In genomic region chr6:117167520-117168271, GRCh38 we compare ENCODE assay signal across 10 cellular contexts.
DNase-seq lines count a peak whose midpoint lies in the region; ATAC-seq and TF ChIP-seq lines count a peak whose summit lies in the region.
"Had no signal": no experiment of that assay in that cellular context is flagged by ENCODE, and none has a peak within 500 bp of the region (broad histone marks: within the 10 kb centered on the region; RNA-seq: fewer than 3 reads in every experiment).

No MANE protein-coding gene starts in this region.

- DNase-seq in GM23338 (ENCODE audit: low spot score): peak; percentile 48
- DNase-seq in OCI-M1 (lab: John Stamatoyannopoulos, UW): peak; percentile 13
- peak; percentile 68 for DNase-seq in epithelial cell of proximal tubule (ENCODE audit: low read depth)
- DNase-seq in retinal pigment epithelial cell (ENCODE audit: low read depth): peak; percentile 56
- no peak for DNase-seq in NCI-H1436 treated with DMSO at 0.1 percent for 48 hours (lab: John Stamatoyannopoulos, UW)
- DNase-seq in CD8-positive, alpha-beta memory T cell: no peak
- no peak for DNase-seq in NCI-H2107 (lab: John Stamatoyannopoulos, UW)
- DNase-seq: glutamatergic neuron, natural killer cell had no signal

- POLR2A ChIA-PET in CD8-positive, alpha-beta memory T cell (lab: Charles Lee): no interaction called here

- no peaks in the 10 kb centered on the region for H3K4me1 ChIP-seq in GM23338 (ENCODE audit: insufficient read depth)
- H3K4me1 ChIP-seq in CD8-positive, alpha-beta memory T cell (ENCODE audit: insufficient read depth, low read length): no peaks in the 10 kb centered on the region

- no peak overlapping the region for H3K4me3 ChIP-seq in GM23338
- H3K4me3 ChIP-seq in epithelial cell of proximal tubule (ENCODE audit: low read depth, low read length): no peak overlapping the region
- no peak overlapping the region for H3K4me3 ChIP-seq in retinal pigment epithelial cell (ENCODE audit: low read length)
- no peak overlapping the region for H3K4me3 ChIP-seq in CD8-positive, alpha-beta memory T cell (ENCODE audit: low read length)

- peaks cover 1% of the 10 kb centered on the region for H3K27me3 Mint-ChIP-seq in GM23338 (ENCODE audit: insufficient read depth, low read depth, poor library complexity)
- H3K27me3 Mint-ChIP-seq in CD8-positive, alpha-beta memory T cell: no peaks in the 10 kb centered on the region

- no peaks in the 10 kb centered on the region for H3F3A ChIP-seq in GM23338 (replicated peaks; ENCODE audit: low read depth)

- H3K36me3 Mint-ChIP-seq in GM23338 (ENCODE audit: low read depth): no peaks in the 10 kb centered on the region
- H3K36me3 Mint-ChIP-seq in CD8-positive, alpha-beta memory T cell: no peaks in the 10 kb centered on the region
- H3K36me3 Mint-ChIP-seq: natural killer cell had no signal

- H3K27me3 ChIP-seq in GM23338 (ENCODE audit: insufficient read depth): no peaks in the 10 kb centered on the region
- H3K27me3 ChIP-seq in CD8-positive, alpha-beta memory T cell (ENCODE audit: insufficient read depth, low read length, poor library complexity, severe bottlenecking): no peaks in the 10 kb centered on the region

- H3K4me1 Mint-ChIP-seq in GM23338: peaks cover 3% of the 10 kb centered on the region; the same call in 1 of the 3 replicates
- no peaks in the 10 kb centered on the region for H3K4me1 Mint-ChIP-seq in CD8-positive, alpha-beta memory T cell
- H3K4me1 Mint-ChIP-seq: natural killer cell had no signal

- H4K20me1 ChIP-seq in GM23338 (replicated peaks; ENCODE audit: insufficient read depth): no peaks in the 10 kb centered on the region

- no peak overlapping the region for H3K27ac Mint-ChIP-seq in GM23338
- H3K27ac Mint-ChIP-seq in CD8-positive, alpha-beta memory T cell: no peak overlapping the region
- H3K27ac Mint-ChIP-seq: natural killer cell had no signal

- CTCF ChIA-PET in CD8-positive, alpha-beta memory T cell (lab: Charles Lee): interaction anchor here (1.8 kb wide), 1 partner anchor 9 kb away, joined by 5 read pairs; no protein-coding TSS in a partner anchor

- TF ChIP-seq CTCF in GM23338 (conservative IDR thresholded peaks at IDR 0.05; ENCODE audit: low read depth in 2 of 2) (peak; percentile 35 to 53), epithelial cell of proximal tubule (conservative IDR thresholded peaks at IDR 0.05; ENCODE audit: low read depth, low read length) (peak; percentile 28), retinal pigment epithelial cell (conservative IDR thresholded peaks at IDR 0.05; ENCODE audit: low read depth, low read length) (peak; percentile 27)

- no peaks in the 10 kb centered on the region for H3K9me3 ChIP-seq in CD8-positive, alpha-beta memory T cell (ENCODE audit: low read length)

- H2AFZ ChIP-seq in GM23338: peak overlapping the region; percentile 85; the same call in 1 of the 2 replicates

- H3K4me3 Mint-ChIP-seq in GM23338: no peak overlapping the region
- no peak overlapping the region for H3K4me3 Mint-ChIP-seq in CD8-positive, alpha-beta memory T cell
- H3K4me3 Mint-ChIP-seq: natural killer cell had no signal

- ATAC-seq in GM23338 (peak; percentile 82), HG03159 (IDR thresholded peaks at IDR 0.05; ENCODE audit: unreplicated experiment) (no peak)
- ATAC-seq: natural killer cell had no signal

- H3K36me3 ChIP-seq in GM23338 (ENCODE audit: insufficient read depth): no peaks in the 10 kb centered on the region
- H3K36me3 ChIP-seq in CD8-positive, alpha-beta memory T cell (ENCODE audit: insufficient read depth, low read length): no peaks in the 10 kb centered on the region

- H3K4me2 ChIP-seq in GM23338: no peak overlapping the region

- no peaks in the 10 kb centered on the region for H3K9me2 ChIP-seq in GM23338 (ENCODE audit: insufficient read depth)

- H3K9me3 Mint-ChIP-seq in GM23338: no peaks in the 10 kb centered on the region
- peaks cover 0 to 1% (median 0%) of the 10 kb centered on the region in 5 donors for H3K9me3 Mint-ChIP-seq in CD8-positive, alpha-beta memory T cell

- H3K79me2 ChIP-seq in GM23338 (replicated peaks; ENCODE audit: insufficient read depth): no peaks in the 10 kb centered on the region

- H3K27ac ChIP-seq in GM23338 (ENCODE audit: low read depth): no peak overlapping the region
- no peak overlapping the region for H3K27ac ChIP-seq in CD8-positive, alpha-beta memory T cell (ENCODE audit: low read depth, low read length)

TF ChIP-seq in GM23338, 12 proteins besides CTCF, POLR2A, EP300 and RAD21 (continues in another document):
- no peak for TF ChIP-seq EZH2 (IDR thresholded peaks at IDR 0.05; ENCODE audit: low read depth, unreplicated experiment)
- TF ChIP-seq EZH2phosphoT487 (IDR thresholded peaks at IDR 0.05; ENCODE audit: unreplicated experiment): no peak
- TF ChIP-seq ZNF462 (CRISPR knock-in tag; IDR thresholded peaks at IDR 0.05): no peak
- no peak for TF ChIP-seq STAT1 (IDR thresholded peaks at IDR 0.05; ENCODE audit: unreplicated experiment)
- TF ChIP-seq NANOG (IDR thresholded peaks at IDR 0.05; ENCODE audit: borderline replicate concordance): no peak

Comparison
In these comparisons a context has a peak if more than half of its experiments do, and no peak if none do; other contexts are left out.
1. DNase-seq: peak in GM23338 (single experiment), OCI-M1 (single experiment), epithelial cell of proximal tubule (single experiment) and retinal pigment epithelial cell (single experiment); none in NCI-H1436 treated with DMSO at 0.1 percent for 48 hours (single experiment), CD8-positive, alpha-beta memory T cell (0 of 5) and NCI-H2107 (single experiment).
2. Peak in every context shown above with its lines, with median percentiles within 50 percentile points of each other: CTCF ChIP-seq.